Comparison of ENCODE assay signal across 15 cellular contexts in genomic region chr10:127815147-127815546, GRCh38.
DNase-seq lines count a peak whose midpoint lies in the region; TF ChIP-seq lines count a peak whose summit lies in the region.
"Had no signal": no experiment of that assay in that cellular context is flagged by ENCODE, and none has a peak within 500 bp of the region (broad histone marks: within the 10 kb centered on the region; RNA-seq: fewer than 3 reads in every experiment).

No MANE protein-coding gene starts in this region.

- peak in 1 of 2 donors; percentile 15 for TF ChIP-seq RAD21 in liver (IDR thresholded peaks at IDR 0.05)

- DNase-seq in NCI-H2196 treated with DMSO at 0.1 percent for 48 hours (lab: John Stamatoyannopoulos, UW; ENCODE audit: unreplicated experiment) (no peak), brain microvascular endothelial cell (no peak), hypothalamus (lab: John Stamatoyannopoulos, UW) (no peak), esophagus muscularis mucosa (ENCODE audit: extremely low spot score) (no peak)
- DNase-seq: activated naive CD8-positive, alpha-beta T cell treated with anti-CD3 and anti-CD28 coated beads, Interleukin-2, amount 50 U/mL, for 24 hours; activated T-cell treated with anti-CD3 and anti-CD28 coated beads, Interleukin-2, amount 50 U/mL, for 24 hours; AML-193; DMS79; MG63; NCI-H2171 had no signal

- peak; percentile 50 for TF ChIP-seq CTCF in C4-2B (conservative IDR thresholded peaks at IDR 0.05)
- no peak for TF ChIP-seq CTCF in HEK293 (tag by site-specific recombination; IDR thresholded peaks at IDR 0.05)
- TF ChIP-seq CTCF in SU-DHL-6 (IDR thresholded peaks at IDR 0.05; ENCODE audit: insufficient read depth, low read length, poor library complexity, severe bottlenecking) = peak; percentile 27
- TF ChIP-seq CTCF in liver (IDR thresholded peaks at IDR 0.05; ENCODE audit: low read depth, low read length, missing input control) = peak; percentile 2
- no peak for TF ChIP-seq CTCF in brain microvascular endothelial cell (IDR thresholded peaks at IDR 0.05; ENCODE audit: low read depth, low read length, missing control alignments)
- no peak for TF ChIP-seq CTCF in esophagus muscularis mucosa (IDR thresholded peaks at IDR 0.05)

- H4K20me1 ChIP-seq in SU-DHL-6 (ENCODE audit: low read depth, low read length) = no peaks in the 10 kb centered on the region

- H3K9ac ChIP-seq in SU-DHL-6 (ENCODE audit: low read length) (no peak overlapping the region), liver (ENCODE audit: low read depth in 1 of 2, low read length in 2 of 2) (no peak overlapping the region)

- TF ChIP-seq EP300 in esophagus muscularis mucosa (IDR thresholded peaks at IDR 0.05) = no peak

- POLR2A ChIA-PET in HEK293 (lab: Yijun Ruan, JAX) = no interaction called here

- H3K79me2 ChIP-seq in SU-DHL-6 (ENCODE audit: insufficient read depth, low read length) = no peaks in the 10 kb centered on the region

- H3K9me3 ChIP-seq in HEK293 (ENCODE audit: control insufficient read depth, insufficient read depth, low read depth, low read length) = no peaks in the 10 kb centered on the region
- H3K9me3 ChIP-seq in SU-DHL-6 (ENCODE audit: insufficient read depth, low read length) = no peaks in the 10 kb centered on the region
- no peaks in the 10 kb centered on the region for H3K9me3 ChIP-seq in liver (ENCODE audit: control insufficient read depth in 4 of 4, low read length in 3 of 4)
- H3K9me3 ChIP-seq in esophagus muscularis mucosa = no peaks in the 10 kb centered on the region
- H3K9me3 ChIP-seq: MG63, tibial nerve had no signal

- no peaks in the 10 kb centered on the region for H3F3A ChIP-seq in SU-DHL-6 (ENCODE audit: insufficient read depth)

- 73% methylated on average over 5 of the region's 5 CpGs for WGBS in liver
- whole genome bisulfite sequencing in esophagus muscularis mucosa = 84% methylated on average over 5 of the region's 5 CpGs

- H3K36me3 ChIP-seq in HEK293 (ENCODE audit: control insufficient read depth in 2 of 2, insufficient read depth in 1 of 2, low read length in 2 of 2) = no peaks in the 10 kb centered on the region
- H3K36me3 ChIP-seq in SU-DHL-6 (ENCODE audit: low read length) = no peaks in the 10 kb centered on the region
- no peaks in the 10 kb centered on the region for H3K36me3 ChIP-seq in liver (ENCODE audit: control insufficient read depth in 4 of 4, insufficient read depth in 3 of 4, low read depth in 1 of 4, low read length in 3 of 4)
- no peaks in the 10 kb centered on the region for H3K36me3 ChIP-seq in brain microvascular endothelial cell (replicated peaks)
- no peaks in the 10 kb centered on the region for H3K36me3 ChIP-seq in esophagus muscularis mucosa
- H3K36me3 ChIP-seq: MG63, tibial nerve had no signal

- no peak for TF ChIP-seq POLR2A in esophagus muscularis mucosa (IDR thresholded peaks at IDR 0.05; ENCODE audit: low read depth)

- H3K4me1 ChIP-seq in HEK293 (ENCODE audit: control insufficient read depth, insufficient read depth, low read length) (no peaks in the 10 kb centered on the region), liver (ENCODE audit: control insufficient read depth in 4 of 4, insufficient read depth in 4 of 4, low read length in 3 of 4) (no peaks in the 10 kb centered on the region), esophagus muscularis mucosa (no peaks in the 10 kb centered on the region)
- H3K4me1 ChIP-seq: tibial nerve had no signal

- intact Hi-C loops in esophagus muscularis mucosa (cut with DNase I) = no loop called here

- H3K27me3 ChIP-seq in SU-DHL-6 (ENCODE audit: low read length) = no peaks in the 10 kb centered on the region
- H3K27me3 ChIP-seq in liver (ENCODE audit: control insufficient read depth in 4 of 4, insufficient read depth in 4 of 4, low read length in 3 of 4) = no peaks in the 10 kb centered on the region
- H3K27me3 ChIP-seq in brain microvascular endothelial cell (replicated peaks) = no peaks in the 10 kb centered on the region
- H3K27me3 ChIP-seq in esophagus muscularis mucosa = peaks cover 0 to 7% (median 0%) of the 10 kb centered on the region in 4 donors
- H3K27me3 ChIP-seq: MG63, tibial nerve had no signal

- no peak overlapping the region for H3K4me3 ChIP-seq in HEK293 (ENCODE audit: low read depth, low read length)
- no peak overlapping the region for H3K4me3 ChIP-seq in SU-DHL-6 (ENCODE audit: insufficient read depth, low read length, poor library complexity, severe bottlenecking)
- H3K4me3 ChIP-seq in liver (ENCODE audit: low read depth in 1 of 3, low read length in 3 of 3) = no peak overlapping the region
- no peak overlapping the region for H3K4me3 ChIP-seq in brain microvascular endothelial cell (ENCODE audit: low read depth, low read length)
- H3K4me3 ChIP-seq in esophagus muscularis mucosa = no peak overlapping the region
- H3K4me3 ChIP-seq: MG63, tibial nerve had no signal

- CTCF ChIA-PET in HEK293 (lab: Yijun Ruan, JAX) = no interaction called here

- in situ Hi-C loops in brain microvascular endothelial cell (cut with HindIII; ENCODE audit: low pct_ligation_motif_present, low sequenced_read_pairs) = no loop called here

- H3K27ac ChIP-seq in C4-2B (no peak overlapping the region), HEK293 (ENCODE audit: extremely low read depth, low read depth, low read length) (no peak overlapping the region), SU-DHL-6 (ENCODE audit: low read depth, low read length) (no peak overlapping the region), liver (ENCODE audit: low read depth in 1 of 2, low read length in 2 of 2) (no peak overlapping the region), brain microvascular endothelial cell (no peak overlapping the region), esophagus muscularis mucosa (replicated peaks in 1 of 4) (no peak overlapping the region)
- H3K27ac ChIP-seq: tibial nerve had no signal

- no peaks in the 10 kb centered on the region for H3K9me2 ChIP-seq in SU-DHL-6 (replicated peaks; ENCODE audit: insufficient read depth, low read length)

- H3K4me2 ChIP-seq in SU-DHL-6 (ENCODE audit: low read depth, low read length, poor library complexity, severe bottlenecking) = no peak overlapping the region

- no peak overlapping the region for H2AFZ ChIP-seq in SU-DHL-6 (ENCODE audit: low read depth, low read length, severe bottlenecking)

TF ChIP-seq in HEK293, 187 proteins besides CTCF, POLR2A, EP300 and RAD21 (continues in another document):
- no peak for TF ChIP-seq OSR2 (tag by site-specific recombination; IDR thresholded peaks at IDR 0.05)
- no peak for TF ChIP-seq HOXA7 (CRISPR knock-in tag; IDR thresholded peaks at IDR 0.05; ENCODE audit: borderline replicate concordance)
- peak; percentile 12 for TF ChIP-seq ZBTB26 (tag by site-specific recombination; optimal IDR thresholded peaks at IDR 0.05)
- TF ChIP-seq SP7 (tag by site-specific recombination; IDR thresholded peaks at IDR 0.05) = no peak
- TF ChIP-seq ZNF449 (tag by site-specific recombination; IDR thresholded peaks at IDR 0.05) = no peak
- no peak for TF ChIP-seq GFI1B (tag by site-specific recombination; IDR thresholded peaks at IDR 0.05)

TF ChIP-seq in liver, 16 proteins besides CTCF, POLR2A, EP300 and RAD21:
- TF ChIP-seq ZBTB33 (IDR thresholded peaks at IDR 0.05) (no peak), FOXA1 (IDR thresholded peaks at IDR 0.05) (no peak), RXRA (IDR thresholded peaks at IDR 0.05) (no peak), MAX (IDR thresholded peaks at IDR 0.05) (no peak), ATF3 (IDR thresholded peaks at IDR 0.05) (no peak), NR2F2 (IDR thresholded peaks at IDR 0.05) (no peak), EGR1 (IDR thresholded peaks at IDR 0.05; ENCODE audit: low read depth in 2 of 2) (no peak), SP1 (IDR thresholded peaks at IDR 0.05) (no peak), HNF4A (conservative IDR thresholded peaks at IDR 0.05) (no peak), GABPA (IDR thresholded peaks at IDR 0.05 in 1 of 2, conservative IDR thresholded peaks at IDR 0.05 in 1 of 2) (no peak), HNF4G (IDR thresholded peaks at IDR 0.05) (no peak), JUND (IDR thresholded peaks at IDR 0.05) (no peak)

Comparison
In these comparisons a context has a peak if more than half of its experiments do, and no peak if none do; other contexts are left out.
1. CTCF ChIP-seq: peak in C4-2B (single experiment), SU-DHL-6 (single experiment) and liver (single experiment); none in HEK293 (single experiment), brain microvascular endothelial cell (single experiment) and esophagus muscularis mucosa (0 of 3).